ENCODE assay signal across 10 cellular contexts in genomic region chr7:149625947-149626392, GRCh38.
A peak's percentile ranks its signal among the peaks of the same experiment; 100 is the strongest.
DNase-seq lines count a peak whose midpoint lies in the region; ATAC-seq, FAIRE-seq and TF ChIP-seq lines count a peak whose summit lies in the region.
"Had no signal": no experiment of that assay in that cellular context is flagged by ENCODE, and none has a peak within 500 bp of the region (broad histone marks: within the 10 kb centered on the region; RNA-seq: fewer than 3 reads in every experiment).

No MANE protein-coding gene starts in this region.

- TF ChIP-seq RAD21 in A549 (conservative IDR thresholded peaks at IDR 0.05 in 1 of 2, IDR thresholded peaks at IDR 0.05 in 1 of 2): no peak

- CTCF ChIA-PET in A549 (lab: Yijun Ruan, JAX): interaction anchor here (0.6 to 3.6 kb wide), 12 partner anchors 9 to 519 kb away, joined by 3 to 14 read pairs (median 6); partner anchors contain the start of gene ZNF783

- peaks cover 12% of the 10 kb centered on the region for H3K4me1 ChIP-seq in A549

- DNase-seq in A549 (ENCODE audit: low read depth in 1 of 2, low spot score in 1 of 2) (no peak), natural killer cell (no peak), NCI-H446 (lab: John Stamatoyannopoulos, UW) (no peak), glomerular visceral epithelial cell (ENCODE audit: extremely low spot score) (no peak)
- DNase-seq in activated T-helper 2 cell treated with anti-CD3 and anti-CD28 coated beads, Interferon-gamma antibody, Interleukin-2, Interleukin-4, amounts not matched to agents 10 μg/mL and 5 μg/mL and 100 μg/mL, durations not matched to agents 14 hours and 24 hours and 36 hours (ENCODE audit: low spot score): no peak
- DNase-seq in stimulated activated CD4-positive, alpha-beta T cell treated with anti-CD3 and anti-CD28 coated beads, Interleukin-1b, Interleukin-23, amount 100 ng/mL, for 48 hours: no peak

- intact Hi-C loops in activated T-helper 2 cell treated with anti-CD3 and anti-CD28 coated beads, Interferon-gamma antibody, Interleukin-2, Interleukin-4, amounts not matched to agents 10 μg/mL and 5 μg/mL and 100 μg/mL, durations not matched to agents 14 hours and 24 hours and 36 hours (cut with micrococcal nuclease): loop anchor here (1.0 to 10.0 kb wide), 8 partner anchors 127 to 601 kb away; partner anchors contain the start of genes ATP6V0E2, PDIA4, ZNF398 and ZNF425
- intact Hi-C loops in natural killer cell (cut with micrococcal nuclease): loop anchor here (2.0 kb wide), 1 partner anchor 363 kb away; the partner anchor contains the start of gene ZNF783

- H3K27ac ChIP-seq in A549: no peak overlapping the region

- TF ChIP-seq CTCF in A549 (IDR thresholded peaks at IDR 0.05) (no peak), natural killer cell (IDR thresholded peaks at IDR 0.05) (no peak)

- no peaks in the 10 kb centered on the region for H3K9me3 Mint-ChIP-seq in activated T-helper 2 cell treated with anti-CD3 and anti-CD28 coated beads, Interferon-gamma antibody, Interleukin-2, Interleukin-4, amounts not matched to agents 10 μg/mL and 5 μg/mL and 100 μg/mL, durations not matched to agents 14 hours and 24 hours and 36 hours
- H3K9me3 Mint-ChIP-seq in natural killer cell: no peaks in the 10 kb centered on the region
- H3K9me3 Mint-ChIP-seq: CD14-positive monocyte had no signal

- peaks cover 33% of the 10 kb centered on the region for H3K4me1 Mint-ChIP-seq in activated T-helper 2 cell treated with anti-CD3 and anti-CD28 coated beads, Interferon-gamma antibody, Interleukin-2, Interleukin-4, amounts not matched to agents 10 μg/mL and 5 μg/mL and 100 μg/mL, durations not matched to agents 14 hours and 24 hours and 36 hours (ENCODE audit: low read depth)
- H3K4me1 Mint-ChIP-seq in natural killer cell: peaks cover 31 to 42% of the 10 kb centered on the region in 2 donors

- no peak overlapping the region for H3K4me3 ChIP-seq in A549

- no peak overlapping the region for H3K27ac Mint-ChIP-seq in activated T-helper 2 cell treated with anti-CD3 and anti-CD28 coated beads, Interferon-gamma antibody, Interleukin-2, Interleukin-4, amounts not matched to agents 10 μg/mL and 5 μg/mL and 100 μg/mL, durations not matched to agents 14 hours and 24 hours and 36 hours
- no peak overlapping the region for H3K27ac Mint-ChIP-seq in natural killer cell

- WGBS in A549 (ENCODE audit: missing lambda C conversion rate): 49% methylated on average over 7 of the region's 7 CpGs

- no peak for TF ChIP-seq POLR2A in A549 (IDR thresholded peaks at IDR 0.05; ENCODE audit: low read length)

- peaks cover 14% of the 10 kb centered on the region for H3K36me3 Mint-ChIP-seq in activated T-helper 2 cell treated with anti-CD3 and anti-CD28 coated beads, Interferon-gamma antibody, Interleukin-2, Interleukin-4, amounts not matched to agents 10 μg/mL and 5 μg/mL and 100 μg/mL, durations not matched to agents 14 hours and 24 hours and 36 hours (ENCODE audit: low read depth)
- no peaks in the 10 kb centered on the region for H3K36me3 Mint-ChIP-seq in natural killer cell

- peaks cover 7% of the 10 kb centered on the region for H3K27me3 Mint-ChIP-seq in activated T-helper 2 cell treated with anti-CD3 and anti-CD28 coated beads, Interferon-gamma antibody, Interleukin-2, Interleukin-4, amounts not matched to agents 10 μg/mL and 5 μg/mL and 100 μg/mL, durations not matched to agents 14 hours and 24 hours and 36 hours (ENCODE audit: low read depth)
- H3K27me3 Mint-ChIP-seq in natural killer cell (ENCODE audit: low read depth in 2 of 2): peaks cover 8 to 11% of the 10 kb centered on the region in 2 donors

- peak overlapping the region; percentile 88 for H3K4me2 ChIP-seq in A549

- H3K9me3 ChIP-seq in A549: no peaks in the 10 kb centered on the region
- H3K9me3 ChIP-seq: adrenal gland had no signal

- POLR2A ChIA-PET in A549 (lab: Yijun Ruan, JAX): no interaction called here

- FAIRE-seq in A549 (lab: Jason Lieb, UNC) (no peak), G401.6 (lab: Jason Lieb, UNC) (peak; percentile 63)

- TF ChIP-seq EP300 in A549 (IDR thresholded peaks at IDR 0.05): no peak

- peak overlapping the region; percentile 1 for H3K4me3 Mint-ChIP-seq in activated T-helper 2 cell treated with anti-CD3 and anti-CD28 coated beads, Interferon-gamma antibody, Interleukin-2, Interleukin-4, amounts not matched to agents 10 μg/mL and 5 μg/mL and 100 μg/mL, durations not matched to agents 14 hours and 24 hours and 36 hours (ENCODE audit: low read depth)
- peak overlapping the region; percentile 76 for H3K4me3 Mint-ChIP-seq in natural killer cell

- no peak for ATAC-seq in A549
- no peak for ATAC-seq in natural killer cell
- no peak for ATAC-seq in HG02852 (IDR thresholded peaks at IDR 0.05; ENCODE audit: unreplicated experiment)

TF ChIP-seq in A549, 52 proteins besides CTCF, POLR2A, EP300 and RAD21:
- TF ChIP-seq HEYL (CRISPR knock-in tag; IDR thresholded peaks at IDR 0.05): no peak
- no peak for TF ChIP-seq CBX8 (IDR thresholded peaks at IDR 0.05)
- TF ChIP-seq MAFK (IDR thresholded peaks at IDR 0.05; ENCODE audit: partially characterized antibody): no peak
- no peak for TF ChIP-seq REST (IDR thresholded peaks at IDR 0.05)
